In genomic region chr13:32955881-32956594, GRCh38 we compare ENCODE assay signal across 19 cellular contexts.
"Had no signal": no experiment of that assay in that cellular context is flagged by ENCODE, and none has a peak within 500 bp of the region (broad histone marks: within the 10 kb centered on the region; RNA-seq: fewer than 3 reads in every experiment).

No MANE protein-coding gene starts in this region.

- H3K27ac ChIP-seq: cardiac muscle cell, esophagus squamous epithelium, hepatocyte, left ventricle myocardium inferior, pancreas, spleen, thoracic aorta, upper lobe of left lung had no signal

- H3K36me3 ChIP-seq: cardiac muscle cell, esophagus squamous epithelium, left ventricle myocardium inferior, pancreas, spleen, thoracic aorta, upper lobe of left lung had no signal

- DNase-seq: activated CD4-positive, alpha-beta T cell treated with anti-CD3 and anti-CD28 coated beads, Interleukin-2, amount 50 U/mL, for 4 hours; activated naive CD4-positive, alpha-beta T cell; activated naive CD8-positive, alpha-beta T cell treated with anti-CD3 and anti-CD28 coated beads for 36 hours; amygdala; effector CD8-positive, alpha-beta T cell; esophagus squamous epithelium; foreskin fibroblast; left ventricle myocardium inferior; mucosa of descending colon; naive B cell; pancreas; spleen; stimulated activated CD4-positive, alpha-beta T cell treated with anti-CD3 and anti-CD28 coated beads, Interleukin-4, amount 100 ng/mL, for 4 hours; T-helper 2 cell had no signal

- H3K9me3 ChIP-seq: esophagus squamous epithelium, left ventricle myocardium inferior, mucosa of descending colon, pancreas, spleen, thoracic aorta, upper lobe of left lung had no signal

- ATAC-seq: mucosa of descending colon; pancreas; stimulated activated memory B cell treated with anti-CD40 and anti-IgM and Interleukin-4, amounts not matched to agents 10 μg/mL and 1 μg/mL and 100 μg/mL, for 72 hours had no signal

- H3K4me1 ChIP-seq: esophagus squamous epithelium, left ventricle myocardium inferior, pancreas, spleen, upper lobe of left lung had no signal

- H3K4me3 ChIP-seq: cardiac muscle cell, esophagus squamous epithelium, hepatocyte, left ventricle myocardium inferior, mucosa of descending colon, pancreas, spleen, thoracic aorta, upper lobe of left lung had no signal
